In genomic region chr3:38627956-38628355, GRCh38 we compare ENCODE assay signal across 11 cellular contexts. TPM values are rescaled to one million over a fixed set of nuclear protein-coding genes. Genes with fewer than 3 reads are reported as not detected.
DNase-seq lines count a peak whose midpoint lies in the region; ATAC-seq and TF ChIP-seq lines count a peak whose summit lies in the region.
"Had no signal": no experiment of that assay in that cellular context is flagged by ENCODE, and none has a peak within 500 bp of the region (broad histone marks: within the 10 kb centered on the region; RNA-seq: fewer than 3 reads in every experiment).

No MANE protein-coding gene starts in this region.

- DNase-seq in AG04449 (ENCODE audit: low read depth, low spot score) (no peak), GM10248 (ENCODE audit: extremely low spot score) (peak; percentile 58), endodermal cell (peak; percentile 95), GOT3 (lab: John Stamatoyannopoulos, UW) (no peak), sciatic nerve (ENCODE audit: low spot score) (no peak)
- DNase-seq: NCI-H524 treated with DMSO at 0.1 percent for 48 hours had no signal

- POLR2A ChIA-PET in AG04449 (lab: Yijun Ruan, JAX) = no interaction called here
- POLR2A ChIA-PET in GM10248 (lab: Yijun Ruan, JAX) = no interaction called here

- CTCF ChIA-PET in AG04449 (lab: Yijun Ruan, JAX) = interaction anchor here (1.1 to 1.4 kb wide), 2 partner anchors 18 to 216 kb away, joined by 3 to 5 read pairs; no protein-coding TSS in a partner anchor
- CTCF ChIA-PET in GM10248 (lab: Yijun Ruan, JAX) = interaction anchor here (0.7 to 2.2 kb wide), 3 partner anchors 23 to 211 kb away, joined by 3 to 9 read pairs (median 5); no protein-coding TSS in a partner anchor

- H3K27me3 ChIP-seq in OCI-LY1 (ENCODE audit: insufficient read depth, low read length) (0 out of 2 replicates have a peak, but pooled peaks cover 8% of the 10 kb centered on the region), endodermal cell (ENCODE audit: control insufficient read depth, insufficient read depth, low read length, poor library complexity, severe bottlenecking) (no peaks in the 10 kb centered on the region)

- H3K36me3 Mint-ChIP-seq in endodermal cell (ENCODE audit: low read depth) = peaks cover 2% of the 10 kb centered on the region
- H3K36me3 Mint-ChIP-seq: brain had no signal

- H2AFZ ChIP-seq in OCI-LY1 (ENCODE audit: low read length) = no peak overlapping the region

- H3K9ac ChIP-seq in OCI-LY1 (ENCODE audit: low read length) (no peak overlapping the region), endodermal cell (ENCODE audit: extremely low read depth, low read length, poor library complexity, severe bottlenecking) (no peak overlapping the region)

- WGBS in endodermal cell (ENCODE audit: insufficient coverage in 1 of 2, insufficient read length in 1 of 2), 2 experiments = 39 to 42% methylated on average over 4 of the region's 4 CpGs

- no peaks in the 10 kb centered on the region for H3K4me1 ChIP-seq in OCI-LY1 (ENCODE audit: insufficient read depth, low read length, severe bottlenecking)
- no peaks in the 10 kb centered on the region for H3K4me1 ChIP-seq in endodermal cell (ENCODE audit: control insufficient read depth, insufficient read depth, low read length)

- no peaks in the 10 kb centered on the region for H3F3A ChIP-seq in OCI-LY1 (ENCODE audit: insufficient read depth, low read length)

- ATAC-seq in HG03442 (IDR thresholded peaks at IDR 0.05; ENCODE audit: unreplicated experiment) (no peak), HG02981 (IDR thresholded peaks at IDR 0.05; ENCODE audit: unreplicated experiment) (no peak), sciatic nerve (no peak)

- H3K9me3 ChIP-seq in OCI-LY1 (ENCODE audit: low read length) = no peaks in the 10 kb centered on the region
- no peaks in the 10 kb centered on the region for H3K9me3 ChIP-seq in endodermal cell (ENCODE audit: control insufficient read depth, low read length)

- H3K27ac ChIP-seq in OCI-LY1 (ENCODE audit: low read depth, low read length, poor library complexity, severe bottlenecking) (no peak overlapping the region), endodermal cell (ENCODE audit: low read depth, low read length) (no peak overlapping the region)

- TF ChIP-seq CTCF in AG04449 (IDR thresholded peaks at IDR 0.05; ENCODE audit: insufficient read depth, low read length, missing control alignments) = peak; percentile 34
- TF ChIP-seq CTCF in GM10248 (IDR thresholded peaks at IDR 0.05; ENCODE audit: control extremely low read depth, extremely low read depth, low read depth, missing control alignments) = peak; percentile 45
- TF ChIP-seq CTCF in OCI-LY1 (IDR thresholded peaks at IDR 0.05; ENCODE audit: low read length) = peak; percentile 58
- peak; percentile 88 for TF ChIP-seq CTCF in endodermal cell (conservative IDR thresholded peaks at IDR 0.05)

- no peak overlapping the region for H3K4me3 Mint-ChIP-seq in endodermal cell
- H3K4me3 Mint-ChIP-seq: brain, nephron had no signal

- no peak overlapping the region for H3K4me2 ChIP-seq in OCI-LY1 (ENCODE audit: low read length)

- no peak overlapping the region for H3K27ac Mint-ChIP-seq in endodermal cell
- H3K27ac Mint-ChIP-seq: brain, nephron had no signal

- no peaks in the 10 kb centered on the region for H3K79me2 ChIP-seq in OCI-LY1 (ENCODE audit: insufficient read depth, low read length)

- intact Hi-C loops in sciatic nerve (cut with DNase I) = no loop called here

- no peaks in the 10 kb centered on the region for H4K20me1 ChIP-seq in OCI-LY1 (ENCODE audit: insufficient read depth, low read length)

- H3K9me3 Mint-ChIP-seq in endodermal cell = no peaks in the 10 kb centered on the region
- H3K9me3 Mint-ChIP-seq: nephron had no signal

- no peaks in the 10 kb centered on the region for H3K9me2 ChIP-seq in OCI-LY1 (ENCODE audit: low read depth, low read length)

- H3K4me3 ChIP-seq in AG04449 (ENCODE audit: low read depth, low read length) (no peak overlapping the region), OCI-LY1 (ENCODE audit: low read depth, low read length, poor library complexity, severe bottlenecking) (no peak overlapping the region), endodermal cell (ENCODE audit: low read length) (no peak overlapping the region)

- peaks cover 10% of the 10 kb centered on the region for H3K4me1 Mint-ChIP-seq in endodermal cell
- H3K4me1 Mint-ChIP-seq: brain had no signal

- no peaks in the 10 kb centered on the region for H3K36me3 ChIP-seq in OCI-LY1 (ENCODE audit: insufficient read depth, low read length)
- H3K36me3 ChIP-seq in endodermal cell (ENCODE audit: control insufficient read depth, insufficient read depth, low read length) = no peaks in the 10 kb centered on the region

- no peaks in the 10 kb centered on the region for H3K27me3 Mint-ChIP-seq in endodermal cell (ENCODE audit: insufficient read depth)
- H3K27me3 Mint-ChIP-seq: brain had no signal

RNA-seq across cellular contexts. Expression of gene SCN5A, which starts 21.5 kb away (rescaled TPM):
- total RNA-seq in endodermal cell (1 to 10 TPM; 4.5 to 5.6 TPM), sciatic nerve (2.7 TPM)
- polyA plus RNA-seq in endodermal cell (2013, experiment 1 of 2) = 0.85 TPM
- polyA plus RNA-seq in endodermal cell (2013, experiment 2 of 2) = 0.66 TPM

Comparison
In these comparisons a context has a peak if more than half of its experiments do, and no peak if none do; other contexts are left out.
1. DNase-seq: peak in GM10248 (single experiment) and endodermal cell (single experiment); none in AG04449 (single experiment), GOT3 (single experiment) and sciatic nerve (single experiment).
2. CTCF ChIP-seq: peak in every context shown above with its lines; median percentile 88 in endodermal cell; 58 in OCI-LY1; 45 in GM10248; 34 in AG04449.